8 cellular contexts compared by ENCODE assay signal in genomic region chr22:40856513-40857308, GRCh38. TPM values are rescaled to one million over a fixed set of nuclear protein-coding genes. Genes with fewer than 3 reads are reported as not detected.
DNase-seq lines count a peak whose midpoint lies in the region; ATAC-seq lines count a peak whose summit lies in the region.

TSS of gene ST13 (minus strand) at chr22:40856639. CDS start at chr22:40856540, 99 bp downstream.
TSS of gene XPNPEP3 (plus strand) at chr22:40857148. CDS start at chr22:40857182, 34 bp downstream.

- peak within 1 kb of the TSS; percentile 95 for H3K27ac ChIP-seq in effector memory CD4-positive, alpha-beta T cell (ENCODE audit: insufficient read depth, low read length, poor library complexity, severe bottlenecking)

- H3K4me1 ChIP-seq in effector memory CD4-positive, alpha-beta T cell (ENCODE audit: control insufficient read depth, insufficient read depth, low read length, poor library complexity, severe bottlenecking) = peaks cover 24% of the 10 kb centered on the region

- peak within 1 kb of the TSS; percentile 87 for H3K4me3 ChIP-seq in effector memory CD4-positive, alpha-beta T cell (ENCODE audit: insufficient read depth, low read depth, low read length, poor library complexity, severe bottlenecking)

- no peaks in the 10 kb centered on the region for H3K9me3 ChIP-seq in effector memory CD4-positive, alpha-beta T cell (ENCODE audit: control insufficient read depth, low read length)

- ATAC-seq in GM21360 (IDR thresholded peaks at IDR 0.05; ENCODE audit: unreplicated experiment) = peak; percentile 81

- peak; percentile 94 for DNase-seq in COR-L47 (lab: John Stamatoyannopoulos, UW)
- DNase-seq in HT1080 (ENCODE audit: low read depth) = peak; percentile 95
- peak; percentile 92 for DNase-seq in NOMO-1 treated with DMSO at 0.1 percent for 48 hours (lab: John Stamatoyannopoulos, UW; ENCODE audit: unreplicated experiment)
- DNase-seq in activated CD8-positive, alpha-beta memory T cell treated with anti-CD3 and anti-CD28 coated beads for 4 hours (ENCODE audit: low read depth in 2 of 2) = peak; percentile 93 to 94
- DNase-seq in effector memory CD4-positive, alpha-beta T cell = peak; percentile 92 to 95 (median 94)
- DNase-seq in medulla oblongata (ENCODE audit: extremely low spot score) = peak; percentile 98
- peak; percentile 94 for DNase-seq in stimulated activated CD8-positive, alpha-beta memory T cell treated with anti-CD3 and anti-CD28 coated beads, Interleukin-12 subunit alpha, Interleukin-12 subunit beta, amount 100 ng/mL, for 1 hour (ENCODE audit: low read depth)

- no peaks in the 10 kb centered on the region for H3K27me3 ChIP-seq in effector memory CD4-positive, alpha-beta T cell (replicated peaks; ENCODE audit: control insufficient read depth, insufficient read depth, low read length, poor library complexity, severe bottlenecking)

- H3K36me3 ChIP-seq in effector memory CD4-positive, alpha-beta T cell (ENCODE audit: control insufficient read depth, insufficient read depth, low read length) = no peaks in the 10 kb centered on the region

RNA-seq across cellular contexts. Expression of gene ST13, which starts in this region (rescaled TPM):
- 154 and 162 TPM in 2 replicates for total RNA-seq in HT1080 (2014; rRNA removed; shearing (Covaris generic))
- polyA plus RNA-seq in HT1080 (2015; cell fraction: cytosol; rRNA removed) = 136 and 194 TPM in 2 replicates
- polyA plus RNA-seq in HT1080 (2015; cell fraction: nucleus; rRNA removed) = 89.8 and 101 TPM in 2 replicates

RNA-seq across cellular contexts. Expression of gene XPNPEP3, which starts in this region (rescaled TPM):
- 9.0 and 10.9 TPM in 2 replicates for total RNA-seq in HT1080 (2014; rRNA removed; shearing (Covaris generic))
- 11.7 and 13.9 TPM in 2 replicates for polyA plus RNA-seq in HT1080 (2015; cell fraction: cytosol; rRNA removed)
- 28.1 and 37.8 TPM in 2 replicates for polyA plus RNA-seq in HT1080 (2015; cell fraction: nucleus; rRNA removed)

Comparison
In these comparisons a context has a peak if more than half of its experiments do, and no peak if none do; other contexts are left out.
1. Peak in every context shown above with its lines: DNase-seq, ATAC-seq, H3K4me3 ChIP-seq and H3K27ac ChIP-seq.